ENCODE assay signal across 29 cellular contexts in the genomic region with DNA sequence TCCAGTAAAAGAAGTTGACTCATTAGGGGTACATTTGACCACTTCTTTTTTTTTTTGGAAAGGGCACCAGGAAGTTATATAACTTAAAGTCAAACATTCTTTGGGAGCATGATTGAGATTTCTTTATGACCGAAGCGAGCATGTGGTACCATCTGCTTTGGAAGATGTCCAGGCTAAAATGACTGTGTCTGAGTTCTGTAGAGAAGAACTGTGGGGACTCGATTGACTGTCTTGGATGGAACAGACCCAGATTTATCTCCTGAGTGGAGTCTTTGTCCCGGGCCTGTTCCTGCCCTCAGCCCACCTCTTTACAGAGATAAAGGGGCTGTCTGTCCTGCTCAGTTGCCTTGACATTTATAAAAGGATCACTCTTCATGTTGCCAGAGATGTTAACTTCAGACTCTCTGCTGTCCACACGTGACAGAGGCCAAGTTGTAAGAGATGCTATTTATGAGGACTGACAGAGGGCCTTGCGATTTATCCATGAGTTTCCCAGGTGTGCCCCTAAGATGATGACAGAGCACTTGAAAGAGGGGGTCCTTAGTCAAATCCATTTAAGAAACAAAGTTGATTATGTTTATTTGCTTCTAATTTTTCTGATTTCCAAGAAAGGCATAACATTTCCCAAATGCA.
"Had no signal": no experiment of that assay in that cellular context is flagged by ENCODE, and none has a peak within 500 bp of the region (broad histone marks: within the 10 kb centered on the region; RNA-seq: fewer than 3 reads in every experiment).

No MANE protein-coding gene starts in this region.

- H3K4me1 ChIP-seq: colonic mucosa, parathyroid adenoma, testis had no signal

- H2AFZ ChIP-seq: parathyroid adenoma had no signal

- H3K27me3 ChIP-seq: colonic mucosa, dorsolateral prefrontal cortex, testis, transverse colon had no signal

- ATAC-seq: activated CD4-positive, alpha-beta T cell treated with anti-CD3 and anti-CD28 coated beads for 36 hours; activated CD8-positive, alpha-beta memory T cell treated with anti-CD3 and anti-CD28 coated beads, Interleukin-2, amount 10 ng/mL, durations not matched to agents 7 days and 5 days; activated CD8-positive, alpha-beta T cell treated with anti-CD3 and anti-CD28 coated beads, Interleukin-2, amount 10 ng/mL, durations not matched to agents 7 days and 5 days; left cardiac atrium; left ventricle myocardium superior; naive thymus-derived CD8-positive, alpha-beta T cell; right cardiac atrium; stimulated activated naive CD8-positive, alpha-beta T cell treated with anti-CD3 and anti-CD28 coated beads, Interleukin-15, Interleukin-2, amounts not matched to agents 100 U/mL and 50 U/mL, for 24 hours had no signal

- H3K27me3 Mint-ChIP-seq: activated B cell treated with CpG ODN at 0.5 μM for 24 hours; activated CD4-positive, alpha-beta T cell treated with anti-CD3 and anti-CD28 coated beads for 36 hours; activated CD8-positive, alpha-beta memory T cell treated with anti-CD3 and anti-CD28 coated beads, Interleukin-2, amount 10 ng/mL, durations not matched to agents 7 days and 5 days; activated naive CD8-positive, alpha-beta T cell; naive thymus-derived CD8-positive, alpha-beta T cell had no signal

- H3K4me3 ChIP-seq: colonic mucosa, dorsolateral prefrontal cortex, testis, transverse colon had no signal

- H3K9ac ChIP-seq: parathyroid adenoma had no signal

- H3K27ac ChIP-seq: colonic mucosa, parathyroid adenoma, testis, transverse colon had no signal

- H3K79me2 ChIP-seq: parathyroid adenoma had no signal

- H3K36me3 ChIP-seq: colonic mucosa had no signal

- H3K9me3 Mint-ChIP-seq: activated B cell treated with CpG ODN at 0.5 μM for 24 hours; mesothelial cell of epicardium; naive thymus-derived CD8-positive, alpha-beta T cell; neural crest cell; T-helper 2 cell treated with Interferon-gamma antibody and Interleukin-4, amounts not matched to agents 5 μg/mL and 100 μg/mL, for 36 hours had no signal

- H3K36me3 Mint-ChIP-seq: activated CD8-positive, alpha-beta memory T cell treated with anti-CD3 and anti-CD28 coated beads, Interleukin-2, amount 10 ng/mL, durations not matched to agents 7 days and 5 days; activated naive CD8-positive, alpha-beta T cell had no signal

- H3K9me3 ChIP-seq: colonic mucosa, testis, transverse colon had no signal

- DNase-seq: activated B cell treated with CpG ODN at 0.5 μM for 24 hours; activated CD4-positive, alpha-beta T cell treated with anti-CD3 and anti-CD28 coated beads for 36 hours; activated CD8-positive, alpha-beta memory T cell treated with anti-CD3 and anti-CD28 coated beads, Interleukin-2, amount 10 ng/mL, durations not matched to agents 7 days and 5 days; activated CD8-positive, alpha-beta T cell treated with anti-CD3 and anti-CD28 coated beads, Interleukin-2, amount 10 ng/mL, durations not matched to agents 7 days and 5 days; activated effector memory CD4-positive, alpha-beta T cell treated with Interleukin-2 at 50 U/mL for 16 hours; activated naive CD4-positive, alpha-beta T cell treated with Interleukin-2 at 50 U/mL for 16 hours; activated T-cell treated with anti-CD3 and anti-CD28 coated beads for 4 hours; cerebellar nuclear complex; colonic mucosa; dorsolateral prefrontal cortex; effector memory CD4-positive, alpha-beta T cell; erythroblast; head of caudate nucleus; hippocampal formation; left cardiac atrium; left ventricle myocardium superior; naive thymus-derived CD8-positive, alpha-beta T cell; occipital lobe; right cardiac atrium; stimulated activated CD4-positive, alpha-beta T cell treated with anti-CD3 and anti-CD28 coated beads, Interleukin-2, amount 100 ng/mL, for 48 hours; stimulated activated naive CD8-positive, alpha-beta T cell treated with anti-CD3 and anti-CD28 coated beads, Interleukin-15, Interleukin-2, amounts not matched to agents 100 U/mL and 50 U/mL, for 24 hours; T-helper 1 cell; testis; transverse colon had no signal

- H3K27ac Mint-ChIP-seq: activated B cell treated with CpG ODN at 0.5 μM for 24 hours; activated CD4-positive, alpha-beta T cell treated with anti-CD3 and anti-CD28 coated beads for 36 hours; activated CD8-positive, alpha-beta memory T cell treated with anti-CD3 and anti-CD28 coated beads, Interleukin-2, amount 10 ng/mL, durations not matched to agents 7 days and 5 days; activated CD8-positive, alpha-beta T cell treated with anti-CD3 and anti-CD28 coated beads, Interleukin-2, amount 10 ng/mL, durations not matched to agents 7 days and 5 days; activated naive CD8-positive, alpha-beta T cell; mesothelial cell of epicardium; T-helper 2 cell treated with Interferon-gamma antibody and Interleukin-4, amounts not matched to agents 5 μg/mL and 100 μg/mL, for 36 hours had no signal

- H3K4me3 Mint-ChIP-seq: activated B cell treated with CpG ODN at 0.5 μM for 24 hours; activated CD4-positive, alpha-beta T cell treated with anti-CD3 and anti-CD28 coated beads for 36 hours; activated CD8-positive, alpha-beta memory T cell treated with anti-CD3 and anti-CD28 coated beads, Interleukin-2, amount 10 ng/mL, durations not matched to agents 7 days and 5 days; activated CD8-positive, alpha-beta T cell treated with anti-CD3 and anti-CD28 coated beads, Interleukin-2, amount 10 ng/mL, durations not matched to agents 7 days and 5 days; activated naive CD8-positive, alpha-beta T cell; mesothelial cell of epicardium; naive thymus-derived CD8-positive, alpha-beta T cell; neural crest cell; T-helper 2 cell treated with Interferon-gamma antibody and Interleukin-4, amounts not matched to agents 5 μg/mL and 100 μg/mL, for 36 hours had no signal

- H3K4me1 Mint-ChIP-seq: activated B cell treated with CpG ODN at 0.5 μM for 24 hours; activated CD4-positive, alpha-beta T cell treated with anti-CD3 and anti-CD28 coated beads for 36 hours; mesothelial cell of epicardium had no signal
